In the genomic region with DNA sequence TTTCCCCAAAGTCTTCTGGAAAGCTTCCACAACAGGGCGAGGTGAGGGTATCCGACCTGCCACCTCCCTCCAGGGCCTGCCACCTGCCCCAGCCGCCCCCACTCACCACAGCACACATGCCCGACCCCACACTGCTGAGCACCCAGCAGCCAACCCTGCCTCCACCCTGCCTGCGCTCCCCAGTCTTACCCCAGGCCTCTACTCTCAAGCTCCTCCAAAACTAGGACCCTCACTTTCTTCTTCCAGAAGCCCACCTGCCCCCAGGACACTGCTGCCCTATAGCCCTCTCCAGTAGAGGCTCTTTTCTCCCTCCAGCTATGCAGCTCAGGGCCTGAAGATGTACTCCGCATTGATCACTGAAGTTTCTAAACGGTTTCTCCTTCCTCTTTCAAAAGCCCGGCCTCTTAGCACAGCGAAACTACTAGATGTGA, we compare ENCODE assay signal across 8 cellular contexts.
DNase-seq lines count a peak whose midpoint lies in the region; ATAC-seq and TF ChIP-seq lines count a peak whose summit lies in the region.

No MANE protein-coding gene starts in this region.

- peaks cover 38 to 92% (median 81%) of the 10 kb centered on the region in 6 donors for H3K4me1 ChIP-seq in spleen

- WGBS in spleen, 5 donors: 37 to 53% (median 42%) methylated on average over 9 of the region's 9 CpGs

- H3K9me3 ChIP-seq in spleen: no peaks in the 10 kb centered on the region

- DNase-seq in HL-60 (ENCODE audit: low read depth in 1 of 2, low spot score in 1 of 2) (peak in 1 of 2 experiments; percentile 56), dorsolateral prefrontal cortex (peak in 1 of 10 donors; percentile 43), spleen (peak; percentile 87), NCI-H226 (no peak), HK-2 (ENCODE audit: unreplicated experiment) (no peak)

- H3K27me3 ChIP-seq in HL-60 (ENCODE audit: insufficient read depth, poor library complexity, severe bottlenecking) (no peaks in the 10 kb centered on the region), dorsolateral prefrontal cortex (no peaks in the 10 kb centered on the region), spleen (replicated peaks in 1 of 7) (peaks cover 0 to 10% (median 0%) of the 10 kb centered on the region in 7 donors)

- TF ChIP-seq CTCF in HL-60 (IDR thresholded peaks at IDR 0.05; ENCODE audit: insufficient read depth, low read length) (no peak), dorsolateral prefrontal cortex (IDR thresholded peaks at IDR 0.05 in 54 of 56, conservative IDR thresholded peaks at IDR 0.05 in 2 of 56; ENCODE audit: low read depth in 1 of 56, partially characterized antibody in 56 of 56) (no peak), spleen (IDR thresholded peaks at IDR 0.05 in 8 of 11, conservative IDR thresholded peaks at IDR 0.05 in 3 of 11) (no peak)

- TF ChIP-seq POLR2A in spleen (IDR thresholded peaks at IDR 0.05): peak in 1 of 3 donors; percentile 33

- H3K36me3 ChIP-seq in spleen: no peaks in the 10 kb centered on the region

- H3K27ac ChIP-seq in HL-60 (replicated peaks): peak overlapping the region; percentile 99
- H3K27ac ChIP-seq in dorsolateral prefrontal cortex: peak overlapping the region in 54 of 59 donors; percentile 32 to 93 (median 85)
- peak overlapping the region; percentile 89 to 99 (median 96) for H3K27ac ChIP-seq in spleen

- intact Hi-C loops in dorsolateral prefrontal cortex (cut with DNase I): no loop called here
- intact Hi-C loops in spleen (cut with DNase I; ENCODE audit: low total_unique reads): loop anchor here (5.0 kb wide), 2 partner anchors 98 to 213 kb away; no protein-coding TSS in a partner anchor

- peak; percentile 38 for ATAC-seq in GM18868 (IDR thresholded peaks at IDR 0.05; ENCODE audit: unreplicated experiment)
- no peak for ATAC-seq in GM18519 (IDR thresholded peaks at IDR 0.05; ENCODE audit: low FRiP score, unreplicated experiment)
- ATAC-seq in GM21360 (IDR thresholded peaks at IDR 0.05; ENCODE audit: unreplicated experiment): no peak

- H3K4me3 ChIP-seq in HL-60 (replicated peaks; ENCODE audit: insufficient read depth, low read length) (peak overlapping the region; percentile 21), dorsolateral prefrontal cortex (peak overlapping the region in 40 of 59 donors; percentile 38 to 70 (median 57)), spleen (peak overlapping the region in 7 of 8 donors; percentile 6 to 64 (median 34))
